ENCODE assay signal across 8 cellular contexts in genomic region chr17:42457107-42457787, GRCh38. TPM values are rescaled to one million over a fixed set of nuclear protein-coding genes. Genes with fewer than 3 reads are reported as not detected.
DNase-seq lines count a peak whose midpoint lies in the region; ATAC-seq, FAIRE-seq and TF ChIP-seq lines count a peak whose summit lies in the region.

No MANE protein-coding gene starts in this region.

- H3K36me3 Mint-ChIP-seq in chondrocyte (ENCODE audit: low read depth) (peaks cover 2% of the 10 kb centered on the region), neural crest cell (ENCODE audit: low read depth) (no peaks in the 10 kb centered on the region)

- TF ChIP-seq CTCF in Loucy (conservative IDR thresholded peaks at IDR 0.05; ENCODE audit: low read length) (no peak), chondrocyte (IDR thresholded peaks at IDR 0.05) (no peak), neural crest cell (conservative IDR thresholded peaks at IDR 0.05) (no peak)

- H3K4me3 Mint-ChIP-seq in chondrocyte (ENCODE audit: unreplicated experiment): peak overlapping the region; percentile 58
- peak overlapping the region; percentile 79 for H3K4me3 Mint-ChIP-seq in neural crest cell

- H3K36me3 ChIP-seq in Loucy (ENCODE audit: insufficient read depth, low read length): no peaks in the 10 kb centered on the region

- no peaks in the 10 kb centered on the region for H3K9me2 ChIP-seq in Loucy (replicated peaks; ENCODE audit: low read depth, low read length)

- H3K4me1 Mint-ChIP-seq in chondrocyte (ENCODE audit: low read depth): peaks cover 58% of the 10 kb centered on the region
- peaks cover 29% of the 10 kb centered on the region for H3K4me1 Mint-ChIP-seq in neural crest cell

- H3K79me2 ChIP-seq in Loucy (ENCODE audit: insufficient read depth, low read length): no peaks in the 10 kb centered on the region

- peaks cover 3% of the 10 kb centered on the region for H4K20me1 ChIP-seq in Loucy (ENCODE audit: insufficient read depth, low read length, poor library complexity, severe bottlenecking)

- no peaks in the 10 kb centered on the region for H3K9me3 Mint-ChIP-seq in chondrocyte (ENCODE audit: low read depth)
- H3K9me3 Mint-ChIP-seq in neural crest cell: no peaks in the 10 kb centered on the region

- H2AFZ ChIP-seq in Loucy (ENCODE audit: low read length): no peak overlapping the region

- peak overlapping the region; percentile 58 for H3K4me3 ChIP-seq in Loucy (ENCODE audit: low read length, poor library complexity, severe bottlenecking)

- no peak for FAIRE-seq in urothelium cell line (lab: Jason Lieb, UNC)

- no peak for ATAC-seq in HG02623 (IDR thresholded peaks at IDR 0.05; ENCODE audit: unreplicated experiment)

- H3K27ac Mint-ChIP-seq in chondrocyte (ENCODE audit: unreplicated experiment): peak overlapping the region; percentile 77
- H3K27ac Mint-ChIP-seq in neural crest cell (ENCODE audit: unreplicated experiment): no peak overlapping the region

- H3K27me3 ChIP-seq in Loucy (ENCODE audit: insufficient read depth, low read length, poor library complexity, severe bottlenecking): no peaks in the 10 kb centered on the region

- DNase-seq in CD1c-positive myeloid dendritic cell (ENCODE audit: extremely low spot score) (peak; percentile 89), chondrocyte (ENCODE audit: low spot score) (no peak), neural crest cell (ENCODE audit: low read depth, low spot score) (no peak), urothelium cell line (ENCODE audit: low spot score) (no peak), NCI-H82 treated with DMSO at 0.1 percent for 48 hours (lab: John Stamatoyannopoulos, UW; ENCODE audit: unreplicated experiment) (no peak), ureter (ENCODE audit: low spot score) (no peak)

- peaks cover 38% of the 10 kb centered on the region for H3K4me1 ChIP-seq in Loucy (ENCODE audit: insufficient read depth, low read length, poor library complexity, severe bottlenecking)

- H3K27me3 Mint-ChIP-seq in chondrocyte (ENCODE audit: low read depth) (no peaks in the 10 kb centered on the region), neural crest cell (ENCODE audit: low read depth) (no peaks in the 10 kb centered on the region)

- H3F3A ChIP-seq in Loucy (ENCODE audit: low read depth): peaks cover 18% of the 10 kb centered on the region

- H3K9me3 ChIP-seq in Loucy (ENCODE audit: insufficient read depth, low read depth, low read length): no peaks in the 10 kb centered on the region

- peak overlapping the region; percentile 80 for H3K4me2 ChIP-seq in Loucy (ENCODE audit: low read depth, low read length, poor library complexity, severe bottlenecking)

- H3K9ac ChIP-seq in Loucy (ENCODE audit: low read depth, low read length, poor library complexity, severe bottlenecking): peak overlapping the region; percentile 39

RNA-seq across cellular contexts. Expression of gene ATP6V0A1, which starts 1.4 kb away (rescaled TPM):
- total RNA-seq in chondrocyte: 49.9 to 63.4 TPM (median 61.3 TPM) in 3 replicates
- 59.4 and 64.7 TPM in 2 replicates for total RNA-seq in neural crest cell
- 67.1 TPM for total RNA-seq in ureter

RNA-seq across cellular contexts. Expression of gene CAVIN1, which starts 34.2 kb away (rescaled TPM):
- total RNA-seq in chondrocyte (501 to 877 TPM (median 874 TPM) in 3 replicates), neural crest cell (0.09 and 0.14 TPM in 2 replicates), ureter (177 TPM)

Comparison
In these comparisons a context has a peak if more than half of its experiments do, and no peak if none do; other contexts are left out.
1. RNA of gene CAVIN1, which starts 34.2 kb away (total RNA-seq): 501 to 877 TPM in chondrocyte and 177 TPM in ureter (single experiment); 0.09 to 0.14 TPM in neural crest cell; every median in the first group is over 100 times any median in the second.